In genomic region chr21:45016491-45017375, GRCh38 we compare ENCODE assay signal across 18 cellular contexts. TPM values are rescaled to one million over a fixed set of nuclear protein-coding genes. Genes with fewer than 3 reads are reported as not detected.
DNase-seq lines count a peak whose midpoint lies in the region; ATAC-seq and TF ChIP-seq lines count a peak whose summit lies in the region.
"Had no signal": no experiment of that assay in that cellular context is flagged by ENCODE, and none has a peak within 500 bp of the region (broad histone marks: within the 10 kb centered on the region; RNA-seq: fewer than 3 reads in every experiment).

No MANE protein-coding gene starts in this region.

- TF ChIP-seq CTCF in right atrium auricular region (IDR thresholded peaks at IDR 0.05) (no peak), foreskin keratinocyte (conservative IDR thresholded peaks at IDR 0.05) (no peak), nephron progenitor cell (IDR thresholded peaks at IDR 0.05) (no peak), omental fat pad (IDR thresholded peaks at IDR 0.05) (no peak), testis (IDR thresholded peaks at IDR 0.05) (no peak), OCI-LY7 (conservative IDR thresholded peaks at IDR 0.05; ENCODE audit: low read length) (no peak)

- H3K79me2 ChIP-seq in OCI-LY7 (ENCODE audit: insufficient read depth, low read depth, low read length), result no peaks in the 10 kb centered on the region

- POLR2A ChIA-PET in OCI-LY7 (lab: Charles Lee), result no interaction called here

- H3K36me3 ChIP-seq in right atrium auricular region (no peaks in the 10 kb centered on the region), aorta (ENCODE audit: control insufficient read depth in 1 of 2, insufficient read depth in 2 of 2, low read length in 1 of 2) (no peaks in the 10 kb centered on the region), testis (ENCODE audit: low read depth, missing control alignments) (no peaks in the 10 kb centered on the region), OCI-LY7 (ENCODE audit: insufficient read depth, low read length) (no peaks in the 10 kb centered on the region)
- H3K36me3 ChIP-seq: cardiac muscle cell, heart right ventricle, neutrophil, Peyer's patch, upper lobe of left lung had no signal

- WGBS in aorta, 2 donors, result 82 to 83% methylated on average over 23 of the region's 23 CpGs
- 77 to 79% methylated on average over 16 to 23 of the region's 23 CpGs for WGBS in testis, 2 donors

- TF ChIP-seq POLR2A in testis (IDR thresholded peaks at IDR 0.05), result no peak

- no peaks in the 10 kb centered on the region for H4K20me1 ChIP-seq in OCI-LY7 (ENCODE audit: insufficient read depth, low read length)

- H3K9me3 Mint-ChIP-seq in nephron progenitor cell, result no peaks in the 10 kb centered on the region
- H3K9me3 Mint-ChIP-seq: activated T-helper 2 cell treated with anti-CD3 and anti-CD28 coated beads, Interferon-gamma antibody, Interleukin-2, Interleukin-4, amounts not matched to agents 10 μg/mL and 5 μg/mL and 100 μg/mL, durations not matched to agents 14 hours and 24 hours and 36 hours; T-helper 1 cell treated with Interleukin-12 subunit alpha and Interleukin-12 subunit beta and Interleukin-4 antibody, amounts not matched to agents 30 μg/mL and 1 μg/mL, for 36 hours had no signal

- ATAC-seq in Right ventricle myocardium inferior (peak; percentile 5), foreskin keratinocyte (no peak), aorta (ENCODE audit: low FRiP score) (no peak), omental fat pad (ENCODE audit: low FRiP score) (no peak)
- ATAC-seq: heart right ventricle had no signal

- H2AFZ ChIP-seq in OCI-LY7 (ENCODE audit: low read length), result no peak overlapping the region

- intact Hi-C loops in Right ventricle myocardium inferior (cut with DNase I), result loop anchor here (10.0 kb wide), 1 partner anchor 52 kb away; no protein-coding TSS in a partner anchor
- intact Hi-C loops in aorta (cut with DNase I), result loop anchor here in 1 of 2 donors (5.0 kb wide), 1 partner anchor 59 kb away; no protein-coding TSS in a partner anchor
- intact Hi-C loops in testis (cut with DNase I; ENCODE audit: low total_unique reads), result no loop called here
- intact Hi-C loops in OCI-LY7 (cut with micrococcal nuclease; ENCODE audit: unreplicated experiment), result no loop called here

- H3K4me3 ChIP-seq in right atrium auricular region (no peak overlapping the region), aorta (ENCODE audit: low read length in 2 of 2) (no peak overlapping the region), testis (no peak overlapping the region), OCI-LY7 (ENCODE audit: low read depth, low read length, poor library complexity, severe bottlenecking) (no peak overlapping the region)
- H3K4me3 ChIP-seq: cardiac muscle cell, heart right ventricle, Peyer's patch, upper lobe of left lung had no signal

- H3K27ac ChIP-seq in right atrium auricular region, result no peak overlapping the region
- peak overlapping the region; percentile 67 for H3K27ac ChIP-seq in foreskin keratinocyte
- H3K27ac ChIP-seq in aorta (ENCODE audit: low read depth in 1 of 2, low read length in 2 of 2), result no peak overlapping the region
- H3K27ac ChIP-seq in testis, result no peak overlapping the region
- H3K27ac ChIP-seq in OCI-LY7 (ENCODE audit: low read depth, low read length, poor library complexity, severe bottlenecking), result no peak overlapping the region
- H3K27ac ChIP-seq: cardiac muscle cell, heart right ventricle, neutrophil, Peyer's patch had no signal

- H3K27me3 ChIP-seq in right atrium auricular region, result no peaks in the 10 kb centered on the region
- no peaks in the 10 kb centered on the region for H3K27me3 ChIP-seq in foreskin keratinocyte
- H3K27me3 ChIP-seq in aorta (ENCODE audit: control insufficient read depth in 1 of 2, insufficient read depth in 2 of 2, low read length in 1 of 2), result no peaks in the 10 kb centered on the region
- no peaks in the 10 kb centered on the region for H3K27me3 ChIP-seq in testis
- H3K27me3 ChIP-seq: Peyer's patch had no signal

- H3K4me1 ChIP-seq in right atrium auricular region (peaks cover 0 to 25% of the 10 kb centered on the region in 2 donors), foreskin keratinocyte (peaks cover 24% of the 10 kb centered on the region), aorta (ENCODE audit: control insufficient read depth in 1 of 2, insufficient read depth in 2 of 2, low read length in 2 of 2) (no peaks in the 10 kb centered on the region), testis (no peaks in the 10 kb centered on the region), OCI-LY7 (ENCODE audit: insufficient read depth, low read length, poor library complexity, severe bottlenecking) (no peaks in the 10 kb centered on the region)

- no peaks in the 10 kb centered on the region for H3K36me3 Mint-ChIP-seq in nephron progenitor cell (ENCODE audit: low read depth)

- H3K9me3 ChIP-seq in right atrium auricular region (no peaks in the 10 kb centered on the region), aorta (ENCODE audit: control insufficient read depth, low read length) (no peaks in the 10 kb centered on the region), testis (no peaks in the 10 kb centered on the region), OCI-LY7 (ENCODE audit: low read length) (no peaks in the 10 kb centered on the region)
- H3K9me3 ChIP-seq: heart right ventricle, neutrophil, Peyer's patch, upper lobe of left lung had no signal

- CTCF ChIA-PET in OCI-LY7 (lab: Charles Lee; ENCODE audit: unreplicated experiment), result interaction anchor here (0.6 kb wide), 1 partner anchor 66 kb away, joined by 3 read pairs; no protein-coding TSS in a partner anchor

- H3K27ac Mint-ChIP-seq in nephron progenitor cell, result no peak overlapping the region
- H3K27ac Mint-ChIP-seq: activated T-helper 2 cell treated with anti-CD3 and anti-CD28 coated beads, Interferon-gamma antibody, Interleukin-2, Interleukin-4, amounts not matched to agents 10 μg/mL and 5 μg/mL and 100 μg/mL, durations not matched to agents 14 hours and 24 hours and 36 hours; T-helper 1 cell treated with Interleukin-12 subunit alpha and Interleukin-12 subunit beta and Interleukin-4 antibody, amounts not matched to agents 30 μg/mL and 1 μg/mL, for 36 hours had no signal

- DNase-seq in Right ventricle myocardium inferior (ENCODE audit: missing footprints) (peak; percentile 47), right atrium auricular region (ENCODE audit: low spot score) (no peak), foreskin keratinocyte (no peak), nephron progenitor cell (no peak), aorta (peak; percentile 41 to 75), omental fat pad (ENCODE audit: low spot score) (no peak), testis (no peak), OCI-LY7 (ENCODE audit: low spot score) (no peak)
- DNase-seq: DMS153, NCI-H1048, NCI-H446 had no signal

- H3K4me1 Mint-ChIP-seq in nephron progenitor cell, result peaks cover 70% of the 10 kb centered on the region

- peaks cover 44% of the 10 kb centered on the region for H3K27me3 Mint-ChIP-seq in nephron progenitor cell (ENCODE audit: low read depth, poor library complexity)

- H3K4me3 Mint-ChIP-seq in nephron progenitor cell, result peak overlapping the region; percentile 28

- H3K4me2 ChIP-seq in OCI-LY7 (ENCODE audit: low read length), result no peak overlapping the region

- no TSS peak for BruUV-seq in OCI-LY7 (replicated peaks; lab: Mats Ljungman, UMichigan)

- no peaks in the 10 kb centered on the region for H3K9me2 ChIP-seq in OCI-LY7 (ENCODE audit: insufficient read depth, low read length)

RNA-seq across cellular contexts. Expression of gene ADARB1, which starts 57.6 kb away (rescaled TPM):
- total RNA-seq in Right ventricle myocardium inferior (15.1 TPM), right atrium auricular region (10 to 100 TPM in 1 of 2 donors, 1 to 10 TPM in 1; 7.5 to 10.5 TPM), foreskin keratinocyte (23.7 and 29.2 TPM in 2 replicates), aorta (100 to 1,000 TPM in 1 of 2 donors, 10 to 100 TPM in 1; 87.9 to 224 TPM), omental fat pad (10 to 100 TPM; 17.3 to 38.3 (median 23.3) TPM), testis (10 to 100 TPM; 17.6 TPM), OCI-LY7 (2022) (20.5 and 20.8 TPM in 2 replicates)
- polyA plus RNA-seq in foreskin keratinocyte (11.6 and 12.0 TPM in 2 replicates), aorta (10 to 100 TPM; 54.7 to 93.3 TPM), testis (ENCODE audit: insufficient read depth, low read depth, low replicate concordance) (23.0 TPM)
- total RNA-seq in OCI-LY7 (2014; rRNA removed; shearing (Covaris generic)), result 6.6 and 17.4 TPM in 2 replicates

Comparison
In these comparisons a context has a peak if more than half of its experiments do, and no peak if none do; other contexts are left out.
1. DNase-seq: peak in Right ventricle myocardium inferior (single experiment) and aorta (2 of 2); none in right atrium auricular region (single experiment), foreskin keratinocyte (0 of 2), nephron progenitor cell (single experiment), omental fat pad (single experiment), testis (single experiment) and OCI-LY7 (single experiment).